In the genomic region with DNA sequence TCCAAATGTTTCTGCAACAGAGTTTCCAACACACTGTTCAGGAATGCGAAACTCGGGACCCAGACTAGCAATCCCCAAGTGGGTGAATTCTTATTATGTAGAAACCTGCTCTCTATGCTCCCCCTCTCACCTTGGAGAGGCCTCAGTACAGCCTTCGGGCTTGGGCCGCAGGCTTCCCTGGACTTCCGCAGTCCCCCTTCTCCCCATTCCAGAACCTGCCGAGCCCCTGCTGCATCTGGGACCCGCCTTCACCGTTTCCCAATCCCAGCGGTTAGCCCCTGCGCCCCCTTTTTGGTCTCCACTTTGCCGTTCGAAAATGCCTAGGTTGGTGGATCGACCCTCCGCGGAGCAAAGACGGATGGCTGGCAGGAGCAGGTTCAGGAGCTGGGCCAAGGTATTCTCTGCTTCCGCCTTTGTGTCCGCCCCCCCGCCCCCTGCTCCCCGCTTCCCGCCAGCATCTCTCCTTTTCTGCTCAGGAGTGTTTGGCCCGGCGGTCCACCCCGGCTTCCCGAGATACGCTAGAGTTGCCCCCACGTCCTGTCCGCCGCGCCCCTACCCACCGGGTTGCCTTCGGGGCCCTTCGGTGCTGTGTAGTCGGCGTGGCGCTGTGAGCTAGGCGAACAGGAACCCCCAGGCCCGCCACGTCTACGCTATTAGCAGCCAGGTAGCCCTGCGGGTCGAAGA, we compare ENCODE assay signal across 11 cellular contexts. TPM values are rescaled to one million over a fixed set of nuclear protein-coding genes. Genes with fewer than 3 reads are reported as not detected.
DNase-seq lines count a peak whose midpoint lies in the region; ATAC-seq, FAIRE-seq and TF ChIP-seq lines count a peak whose summit lies in the region.
"Had no signal": no experiment of that assay in that cellular context is flagged by ENCODE, and none has a peak within 500 bp of the region (broad histone marks: within the 10 kb centered on the region; RNA-seq: fewer than 3 reads in every experiment).

No MANE protein-coding gene starts in this region.

- H3K9me1 ChIP-seq in keratinocyte (ENCODE audit: control insufficient read depth, extremely low read depth, insufficient read depth, low read length) = no peaks in the 10 kb centered on the region

- TF ChIP-seq CTCF in astrocyte (IDR thresholded peaks at IDR 0.05; ENCODE audit: insufficient read depth, low read depth, low read length) (no peak), keratinocyte (optimal IDR thresholded peaks at IDR 0.05 in 1 of 3, IDR thresholded peaks at IDR 0.05 in 1 of 3, conservative IDR thresholded peaks at IDR 0.05 in 1 of 3; ENCODE audit: extremely low read depth in 1 of 3, insufficient read depth in 2 of 3, low read length in 3 of 3) (no peak), foreskin fibroblast (IDR thresholded peaks at IDR 0.05; ENCODE audit: low read depth, low read length) (no peak), psoas muscle (IDR thresholded peaks at IDR 0.05) (no peak)

- 22 to 42% (median 42%) methylated on average over 42 of the region's 42 CpGs for WGBS in psoas muscle, 3 donors

- no peaks in the 10 kb centered on the region for H3K4me1 Mint-ChIP-seq in astrocyte (ENCODE audit: low read depth, unreplicated experiment)
- H3K4me1 Mint-ChIP-seq in stimulated activated memory B cell treated with anti-CD40 and anti-IgM and Interleukin-4, amounts not matched to agents 10 μg/mL and 1 μg/mL and 100 μg/mL, for 72 hours = peaks cover 6% of the 10 kb centered on the region

- dilution Hi-C loops in keratinocyte (cut with MboI; ENCODE audit: extremely low pct_ligation_motif_present, low sequenced_read_pairs) = no loop called here

- intact Hi-C loops in psoas muscle (cut with DNase I) = no loop called here

- H3K36me3 ChIP-seq in HUES6 (ENCODE audit: control insufficient read depth, insufficient read depth, low read length) = no peaks in the 10 kb centered on the region
- no peaks in the 10 kb centered on the region for H3K36me3 ChIP-seq in astrocyte (ENCODE audit: insufficient read depth, low read length)
- H3K36me3 ChIP-seq in keratinocyte (ENCODE audit: control insufficient read depth in 2 of 2, extremely low read depth in 1 of 2, insufficient read depth in 2 of 2, low read length in 2 of 2) = no peaks in the 10 kb centered on the region
- no peaks in the 10 kb centered on the region for H3K36me3 ChIP-seq in psoas muscle (ENCODE audit: insufficient read depth in 1 of 2, low read depth in 1 of 2)

- no peak overlapping the region for H3K4me3 Mint-ChIP-seq in astrocyte (ENCODE audit: unreplicated experiment)
- H3K4me3 Mint-ChIP-seq in stimulated activated memory B cell treated with anti-CD40 and anti-IgM and Interleukin-4, amounts not matched to agents 10 μg/mL and 1 μg/mL and 100 μg/mL, for 72 hours = peak overlapping the region; percentile 19

- H3K27ac ChIP-seq in HUES6 (ENCODE audit: low read depth, low read length) (no peak overlapping the region), astrocyte (ENCODE audit: low read depth, low read length) (no peak overlapping the region), keratinocyte (ENCODE audit: control insufficient read depth, insufficient read depth, low read length) (no peak overlapping the region), psoas muscle (no peak overlapping the region)
- H3K27ac ChIP-seq: RWPE1 had no signal

- peaks cover 3% of the 10 kb centered on the region for H4K20me1 ChIP-seq in astrocyte (ENCODE audit: insufficient read depth, low read length)
- H4K20me1 ChIP-seq in keratinocyte (ENCODE audit: control insufficient read depth, extremely low read depth, insufficient read depth, low read length) = no peaks in the 10 kb centered on the region

- peak overlapping the region; percentile 30 for H3K9ac ChIP-seq in HUES6 (ENCODE audit: low read length)
- no peak overlapping the region for H3K9ac ChIP-seq in astrocyte (ENCODE audit: low read length)
- no peak overlapping the region for H3K9ac ChIP-seq in keratinocyte (ENCODE audit: control insufficient read depth, extremely low read depth, insufficient read depth, low read length)

- H3K9me3 Mint-ChIP-seq in astrocyte (ENCODE audit: unreplicated experiment) = peaks cover 46% of the 10 kb centered on the region
- H3K9me3 Mint-ChIP-seq in stimulated activated memory B cell treated with anti-CD40 and anti-IgM and Interleukin-4, amounts not matched to agents 10 μg/mL and 1 μg/mL and 100 μg/mL, for 72 hours = peaks cover 12% of the 10 kb centered on the region

- H3K4me3 ChIP-seq in HUES6 (ENCODE audit: low read depth, low read length) (peak overlapping the region; percentile 47), astrocyte (ENCODE audit: insufficient read depth, low read depth, low read length) (no peak overlapping the region), keratinocyte (ENCODE audit: control insufficient read depth in 2 of 3, extremely low read depth in 1 of 3, insufficient read depth in 2 of 3, low read depth in 1 of 3, low read length in 3 of 3) (no peak overlapping the region), foreskin fibroblast (ENCODE audit: low read depth in 1 of 2, low read length in 2 of 2) (no peak overlapping the region), psoas muscle (no peak overlapping the region)

- H3K4me2 ChIP-seq in astrocyte (ENCODE audit: low read length) = peak overlapping the region; percentile 22
- peak overlapping the region; percentile 10 for H3K4me2 ChIP-seq in keratinocyte (ENCODE audit: control insufficient read depth, extremely low read depth, insufficient read depth, low read depth, low read length)

- H3K27ac Mint-ChIP-seq in astrocyte (ENCODE audit: unreplicated experiment) = no peak overlapping the region
- no peak overlapping the region for H3K27ac Mint-ChIP-seq in stimulated activated memory B cell treated with anti-CD40 and anti-IgM and Interleukin-4, amounts not matched to agents 10 μg/mL and 1 μg/mL and 100 μg/mL, for 72 hours

- no peak overlapping the region for H2AFZ ChIP-seq in astrocyte (ENCODE audit: low read depth, low read length)
- no peak overlapping the region for H2AFZ ChIP-seq in keratinocyte (ENCODE audit: control insufficient read depth, low read length)

- peaks cover 2% of the 10 kb centered on the region for H3K36me3 Mint-ChIP-seq in astrocyte (ENCODE audit: low read depth, unreplicated experiment)
- peaks cover 17% of the 10 kb centered on the region for H3K36me3 Mint-ChIP-seq in stimulated activated memory B cell treated with anti-CD40 and anti-IgM and Interleukin-4, amounts not matched to agents 10 μg/mL and 1 μg/mL and 100 μg/mL, for 72 hours

- peaks cover 93% of the 10 kb centered on the region for H3K27me3 Mint-ChIP-seq in astrocyte (ENCODE audit: low read depth, unreplicated experiment)
- peaks cover 89% of the 10 kb centered on the region for H3K27me3 Mint-ChIP-seq in stimulated activated memory B cell treated with anti-CD40 and anti-IgM and Interleukin-4, amounts not matched to agents 10 μg/mL and 1 μg/mL and 100 μg/mL, for 72 hours

- peaks cover 100% of the 10 kb centered on the region for H3K27me3 ChIP-seq in HUES6 (ENCODE audit: control insufficient read depth, insufficient read depth, low read length)
- H3K27me3 ChIP-seq in astrocyte (ENCODE audit: insufficient read depth, low read length) = peaks cover 98% of the 10 kb centered on the region
- H3K27me3 ChIP-seq in keratinocyte (ENCODE audit: control insufficient read depth, extremely low read depth, insufficient read depth, low read length) = peaks cover 92% of the 10 kb centered on the region
- peaks cover 8 to 100% (median 22%) of the 10 kb centered on the region in 3 donors for H3K27me3 ChIP-seq in psoas muscle (ENCODE audit: insufficient read depth in 3 of 3, low read length in 2 of 3)

- no peaks in the 10 kb centered on the region for H3K79me2 ChIP-seq in astrocyte (ENCODE audit: insufficient read depth, low read length)
- no peaks in the 10 kb centered on the region for H3K79me2 ChIP-seq in keratinocyte (ENCODE audit: control insufficient read depth, insufficient read depth, low read length)

- H3K4me1 ChIP-seq in HUES6 (ENCODE audit: control insufficient read depth, insufficient read depth, low read length) (peaks cover 49% of the 10 kb centered on the region), astrocyte (ENCODE audit: insufficient read depth, low read length) (peaks cover 11% of the 10 kb centered on the region), keratinocyte (ENCODE audit: control insufficient read depth, extremely low read depth, insufficient read depth, low read length) (peaks cover 3% of the 10 kb centered on the region), psoas muscle (peaks cover 11% of the 10 kb centered on the region)

- DNase-seq in astrocyte (ENCODE audit: low read depth) (no peak), keratinocyte (ENCODE audit: low read depth, low spot score) (no peak), HuH-7 (ENCODE audit: low spot score) (no peak), foreskin fibroblast (no peak), psoas muscle (no peak)
- DNase-seq: MV-4-11, NCI-H226 had no signal

- ATAC-seq in stimulated activated memory B cell treated with anti-CD40 and anti-IgM and Interleukin-4, amounts not matched to agents 10 μg/mL and 1 μg/mL and 100 μg/mL, for 72 hours = no peak
- no peak for ATAC-seq in psoas muscle

- H3K9me3 ChIP-seq in HUES6 (ENCODE audit: control insufficient read depth, insufficient read depth, low read depth, low read length) (no peaks in the 10 kb centered on the region), astrocyte (ENCODE audit: insufficient read depth, low read depth, low read length) (peaks cover 4% of the 10 kb centered on the region), keratinocyte (ENCODE audit: control insufficient read depth, low read depth, low read length) (peaks cover 8% of the 10 kb centered on the region), psoas muscle (no peaks in the 10 kb centered on the region)

- FAIRE-seq in astrocyte (lab: Jason Lieb, UNC) = no peak
- FAIRE-seq in keratinocyte (lab: Jason Lieb, UNC) = no peak

RNA-seq across cellular contexts. Expression of a gene that starts 11.5 kb away (rescaled TPM):
- not detected in 2 replicates for total RNA-seq in astrocyte
- not detected in 3 replicates for polyA plus RNA-seq in keratinocyte
- polyA plus RNA-seq in keratinocyte (2011; ENCODE audit: low read depth) = not detected
- polyA plus RNA-seq in keratinocyte (2011; cell fraction: cytosol; rRNA removed) = not detected in 2 replicates
- polyA plus RNA-seq in keratinocyte (2011; cell fraction: nucleus; rRNA removed) = not detected in 2 replicates
- polyA plus RNA-seq in keratinocyte (2012; ENCODE audit: low replicate concordance) = not detected in 2 replicates
- not detected in 3 replicates for polyA minus RNA-seq in keratinocyte
- not detected for polyA minus RNA-seq in keratinocyte (2011; cell fraction: cytosol; rRNA and poly(A)+ RNA removed)
- polyA minus RNA-seq in keratinocyte (2011; cell fraction: nucleus; rRNA and poly(A)+ RNA removed) = not detected in 2 replicates
- total RNA-seq in psoas muscle = under 1 TPM in 2 of 4 donors, not detected in 2; 0.34 to 0.54 TPM
- under 1 TPM; 0.05 to 0.13 (median 0.12) TPM for polyA plus RNA-seq in psoas muscle
- total RNA-seq: glomerular endothelial cell had no signal
